8 cellular contexts compared by ENCODE assay signal in genomic region chr17:32487460-32488176, GRCh38. TPM values are rescaled to one million over a fixed set of nuclear protein-coding genes. Genes with fewer than 3 reads are reported as not detected.
DNase-seq lines count a peak whose midpoint lies in the region; ATAC-seq, FAIRE-seq and TF ChIP-seq lines count a peak whose summit lies in the region.

No MANE protein-coding gene starts in this region.

- no peaks in the 10 kb centered on the region for H3K79me2 ChIP-seq in OCI-LY7 (ENCODE audit: insufficient read depth, low read depth, low read length)
- peaks cover 34% of the 10 kb centered on the region for H3K79me2 ChIP-seq in mammary epithelial cell (ENCODE audit: insufficient read depth, low read length)

- FAIRE-seq in GM12891 (lab: Jason Lieb, UNC): peak; percentile 94

- no peak overlapping the region for H2AFZ ChIP-seq in OCI-LY7 (ENCODE audit: low read length)
- peak overlapping the region; percentile 68 for H2AFZ ChIP-seq in mammary epithelial cell (ENCODE audit: low read depth, low read length)

- in situ Hi-C loops in mammary epithelial cell (cut with MboI; ENCODE audit: low sequenced_read_pairs in 2 of 2): loop anchor here in 1 of 2 donors (10.0 kb wide), 1 partner anchor 127 kb away; no protein-coding TSS in a partner anchor

- intact Hi-C loops in OCI-LY7 (cut with micrococcal nuclease; ENCODE audit: unreplicated experiment): loop anchor here (2.0 kb wide), 1 partner anchor 31 kb away; no protein-coding TSS in a partner anchor
- intact Hi-C loops in mammary epithelial cell (cut with micrococcal nuclease): loop anchor here (1.0 to 10.0 kb wide), 3 partner anchors 65 to 387 kb away; partner anchors contain the start of gene MYO1D

- 21% methylated on average over 27 of the region's 59 CpGs for WGBS in mammary epithelial cell (ENCODE audit: low coverage, missing lambda C conversion rate)

- no peak for DNase-seq in GM12891 (ENCODE audit: insufficient read length, low spot score)
- DNase-seq in OCI-LY7 (ENCODE audit: low spot score): no peak
- no peak for DNase-seq in mammary epithelial cell
- DNase-seq in memory B cell (ENCODE audit: low spot score in 2 of 2): no peak
- no peak for DNase-seq in type B pancreatic cell (ENCODE audit: extremely low spot score, unreplicated experiment)
- DNase-seq in GDM1 (lab: John Stamatoyannopoulos, UW): no peak

- dilution Hi-C loops in mammary epithelial cell (cut with HindIII; ENCODE audit: low sequenced_read_pairs): no loop called here

- no peaks in the 10 kb centered on the region for H3K9me2 ChIP-seq in OCI-LY7 (ENCODE audit: insufficient read depth, low read length)

- H3K27ac ChIP-seq in 22Rv1 (peak overlapping the region; percentile 88), OCI-LY7 (ENCODE audit: low read depth, low read length, poor library complexity, severe bottlenecking) (no peak overlapping the region), mammary epithelial cell (ENCODE audit: insufficient read depth, low read depth, low read length) (peak overlapping the region; percentile 60)

- TF ChIP-seq CTCF in 22Rv1 (IDR thresholded peaks at IDR 0.05) (no peak), OCI-LY7 (conservative IDR thresholded peaks at IDR 0.05; ENCODE audit: low read length) (no peak), mammary epithelial cell (conservative IDR thresholded peaks at IDR 0.05 in 1 of 2, IDR thresholded peaks at IDR 0.05 in 1 of 2; ENCODE audit: extremely low read depth in 1 of 2, insufficient read depth in 1 of 2, low read depth in 1 of 2, low read length in 2 of 2) (no peak), type B pancreatic cell (conservative IDR thresholded peaks at IDR 0.05) (no peak)

- H4K20me1 ChIP-seq in OCI-LY7 (ENCODE audit: insufficient read depth, low read length): 0 out of 2 replicates have a peak, but pooled peaks cover 3% of the 10 kb centered on the region
- no peaks in the 10 kb centered on the region for H4K20me1 ChIP-seq in mammary epithelial cell (ENCODE audit: insufficient read depth, low read length)

- H3K4me1 Mint-ChIP-seq in memory B cell (peaks cover 39% of the 10 kb centered on the region), type B pancreatic cell (ENCODE audit: unreplicated experiment) (peaks cover 25% of the 10 kb centered on the region)

- H3K9me3 ChIP-seq in OCI-LY7 (ENCODE audit: low read length) (no peaks in the 10 kb centered on the region), mammary epithelial cell (replicated peaks; ENCODE audit: insufficient read depth, low read length) (no peaks in the 10 kb centered on the region)

- ATAC-seq in memory B cell (ENCODE audit: low read depth) (peak; percentile 8), GM21825 (IDR thresholded peaks at IDR 0.05; ENCODE audit: unreplicated experiment) (no peak)

- BruUV-seq in OCI-LY7 (replicated peaks; lab: Mats Ljungman, UMichigan): no TSS peak
- no TSS peak for BruUV-seq in mammary epithelial cell (replicated peaks; lab: Mats Ljungman, UMichigan)

- H3K27me3 Mint-ChIP-seq in memory B cell (no peaks in the 10 kb centered on the region), type B pancreatic cell (peaks cover 3% of the 10 kb centered on the region)

- H3K4me1 ChIP-seq in OCI-LY7 (ENCODE audit: insufficient read depth, low read length, poor library complexity, severe bottlenecking) (peaks cover 23% of the 10 kb centered on the region), mammary epithelial cell (ENCODE audit: insufficient read depth, low read length) (peaks cover 35% of the 10 kb centered on the region)

- peak overlapping the region; percentile 29 for H3K9ac ChIP-seq in mammary epithelial cell (ENCODE audit: insufficient read depth, low read length)

- peak overlapping the region; percentile 94 for H3K4me3 Mint-ChIP-seq in memory B cell
- peak overlapping the region; percentile 94 for H3K4me3 Mint-ChIP-seq in type B pancreatic cell

- no peaks in the 10 kb centered on the region for H3K36me3 Mint-ChIP-seq in memory B cell
- H3K36me3 Mint-ChIP-seq in type B pancreatic cell: peaks cover 7% of the 10 kb centered on the region

- peak overlapping the region; percentile 21; the same call in 1 of the 2 replicates for H3K4me2 ChIP-seq in OCI-LY7 (ENCODE audit: low read length)
- peak overlapping the region; percentile 83 for H3K4me2 ChIP-seq in mammary epithelial cell (ENCODE audit: insufficient read depth, low read depth, low read length)

- no peaks in the 10 kb centered on the region for H3K27me3 ChIP-seq in mammary epithelial cell (ENCODE audit: insufficient read depth, low read length)

- POLR2A ChIA-PET in OCI-LY7 (lab: Charles Lee): no interaction called here

- no peaks in the 10 kb centered on the region for H3K9me3 Mint-ChIP-seq in memory B cell
- H3K9me3 Mint-ChIP-seq in type B pancreatic cell: no peaks in the 10 kb centered on the region

- H3K27ac Mint-ChIP-seq in memory B cell: peak overlapping the region; percentile 84
- H3K27ac Mint-ChIP-seq in type B pancreatic cell: peak overlapping the region; percentile 59

- peaks cover 5% of the 10 kb centered on the region; the same call in 1 of the 2 replicates for H3K36me3 ChIP-seq in OCI-LY7 (ENCODE audit: insufficient read depth, low read length)
- H3K36me3 ChIP-seq in mammary epithelial cell (ENCODE audit: insufficient read depth, low read length): peaks cover 3% of the 10 kb centered on the region

- peak overlapping the region; percentile 54 for H3K4me3 ChIP-seq in OCI-LY7 (ENCODE audit: low read depth, low read length, poor library complexity, severe bottlenecking)
- H3K4me3 ChIP-seq in mammary epithelial cell (replicated peaks in 1 of 3; ENCODE audit: insufficient read depth in 1 of 3, low read depth in 2 of 3, low read length in 3 of 3): peak overlapping the region; percentile 56 to 72 (median 59)

- CTCF ChIA-PET in OCI-LY7 (lab: Charles Lee; ENCODE audit: unreplicated experiment) (interaction anchor here (0.6 kb wide), 1 partner anchor 170 kb away, joined by 7 read pairs; no protein-coding TSS in a partner anchor), mammary epithelial cell (lab: Charles Lee; ENCODE audit: low non-redundant PET) (no interaction called here)

- no peak for TF ChIP-seq POLR2A in GM12891 (IDR thresholded peaks at IDR 0.05; ENCODE audit: low read depth, low read length)

TF ChIP-seq in GM12891, 5 proteins besides CTCF, POLR2A, EP300 and RAD21:
- TF ChIP-seq SPI1 (IDR thresholded peaks at IDR 0.05; ENCODE audit: low read depth, low read length): no peak
- no peak for TF ChIP-seq PAX5 (IDR thresholded peaks at IDR 0.05; ENCODE audit: insufficient read depth, low read length, severe bottlenecking)
- TF ChIP-seq POU2F2 (IDR thresholded peaks at IDR 0.05; ENCODE audit: low read depth, low read length): no peak
- peak; percentile 54; the same call in 1 of the 2 replicates for TF ChIP-seq TAF1 (IDR thresholded peaks at IDR 0.05; ENCODE audit: low read depth, low read length)
- no peak for TF ChIP-seq POLR2AphosphoS5 (IDR thresholded peaks at IDR 0.05; ENCODE audit: low read depth, low read length)
TF ChIP-seq in GM12891: peak in this region for 1.

RNA-seq across cellular contexts. Expression of gene CDK5R1, which starts 0.8 kb away (rescaled TPM):
- polyA plus RNA-seq in GM12891 (2012; ENCODE audit: low read depth, missing spikeins): 20.3 TPM
- 0.51 and 1.3 TPM in 2 replicates for total RNA-seq in OCI-LY7 (2014; rRNA removed; shearing (Covaris generic))
- 2.0 and 2.2 TPM in 2 replicates for total RNA-seq in OCI-LY7 (2022)
- total RNA-seq in mammary epithelial cell: 1 to 10 TPM; 1.7 to 4.9 TPM
- polyA plus RNA-seq in mammary epithelial cell: 2.6 TPM
- polyA minus RNA-seq in mammary epithelial cell: 10.1 TPM
- 6.9 and 9.7 TPM in 2 replicates for total RNA-seq in type B pancreatic cell (ENCODE audit: low replicate concordance)

RNA-seq across cellular contexts. Expression of gene PSMD11, which starts 43.3 kb away (rescaled TPM):
- polyA plus RNA-seq in GM12891 (2012; ENCODE audit: low read depth, missing spikeins): 71.8 TPM
- 81.0 and 89.3 TPM in 2 replicates for total RNA-seq in OCI-LY7 (2014; rRNA removed; shearing (Covaris generic))
- total RNA-seq in OCI-LY7 (2022) (123 and 137 TPM in 2 replicates), mammary epithelial cell (100 to 1,000 TPM in 1 of 2 donors, 10 to 100 TPM in 1; 93.5 to 131 TPM), type B pancreatic cell (ENCODE audit: low replicate concordance) (109 and 117 TPM in 2 replicates)
- 114 TPM for polyA plus RNA-seq in mammary epithelial cell
- polyA minus RNA-seq in mammary epithelial cell: 127 TPM
